Comparison of ENCODE assay signal across 20 cellular contexts in the genomic region with DNA sequence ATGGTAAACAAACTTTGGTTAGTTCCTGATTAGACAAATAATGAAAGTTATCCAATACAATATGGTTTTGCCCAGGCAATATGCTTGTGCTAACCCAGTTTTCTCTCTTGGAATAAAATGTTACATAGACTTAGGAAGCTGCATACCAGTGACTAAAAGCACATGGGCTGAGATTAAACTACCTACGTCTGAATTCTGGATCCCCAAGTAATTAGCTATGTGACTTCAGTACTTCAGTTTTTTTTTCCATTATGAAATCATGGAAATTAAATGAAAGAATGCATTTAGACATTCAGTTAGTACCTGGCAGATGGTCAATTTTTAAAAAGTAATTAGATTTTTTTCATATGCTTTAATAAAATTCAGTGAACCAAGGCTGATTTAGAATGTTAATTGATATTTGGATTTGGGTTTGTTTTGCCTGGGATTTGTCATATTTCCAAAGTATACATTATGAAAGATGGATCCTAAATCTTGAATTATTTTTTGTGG.
A peak's percentile ranks its signal among the peaks of the same experiment; 100 is the strongest.
DNase-seq lines count a peak whose midpoint lies in the region; ATAC-seq and TF ChIP-seq lines count a peak whose summit lies in the region.
"Had no signal": no experiment of that assay in that cellular context is flagged by ENCODE, and none has a peak within 500 bp of the region (broad histone marks: within the 10 kb centered on the region; RNA-seq: fewer than 3 reads in every experiment).

No MANE protein-coding gene starts in this region.

- H3K36me3 Mint-ChIP-seq in stimulated activated naive B cell treated with anti-CD40 and anti-IgM and Interleukin-4, amounts not matched to agents 10 μg/mL and 1 μg/mL and 100 μg/mL, for 72 hours: no peaks in the 10 kb centered on the region
- H3K36me3 Mint-ChIP-seq: CD4-positive, CD25-positive, alpha-beta regulatory T cell; CD8-positive, alpha-beta T cell had no signal

- peak; percentile 6 for DNase-seq in NCI-H2171 treated with DMSO at 0.1 percent for 48 hours (lab: John Stamatoyannopoulos, UW)
- no peak for DNase-seq in NCI-H2171 (lab: John Stamatoyannopoulos, UW)
- peak; percentile 9 for DNase-seq in NCI-H69 (lab: John Stamatoyannopoulos, UW)
- DNase-seq in retinal pigment epithelial cell (ENCODE audit: low read depth): peak; percentile 66
- no peak for DNase-seq in stimulated activated naive B cell treated with anti-CD40 and anti-IgM and Interleukin-4, amounts not matched to agents 10 μg/mL and 1 μg/mL and 100 μg/mL, for 72 hours
- DNase-seq in superior temporal gyrus (ENCODE audit: extremely low spot score): no peak
- DNase-seq: Caco-2; CD4-positive, CD25-positive, alpha-beta regulatory T cell; CD8-positive, alpha-beta T cell; DMS 273 treated with DMSO at 0.1 percent for 48 hours; DMS79; EL; GDM1; GOT3; HFFc6 had no signal

- H3K4me3 Mint-ChIP-seq in stimulated activated naive B cell treated with anti-CD40 and anti-IgM and Interleukin-4, amounts not matched to agents 10 μg/mL and 1 μg/mL and 100 μg/mL, for 72 hours: no peak overlapping the region
- H3K4me3 Mint-ChIP-seq: B cell; CD4-positive, CD25-positive, alpha-beta regulatory T cell; CD8-positive, alpha-beta T cell; HFFc6 had no signal

- H3K4me3 ChIP-seq in retinal pigment epithelial cell (ENCODE audit: low read length): no peak overlapping the region
- H3K4me3 ChIP-seq: BLaER1, HAP-1 had no signal

- peaks cover 0 to 5% of the 10 kb centered on the region in 2 donors for H3K27me3 Mint-ChIP-seq in stimulated activated naive B cell treated with anti-CD40 and anti-IgM and Interleukin-4, amounts not matched to agents 10 μg/mL and 1 μg/mL and 100 μg/mL, for 72 hours
- H3K27me3 Mint-ChIP-seq: CD4-positive, CD25-positive, alpha-beta regulatory T cell had no signal

- no peak for TF ChIP-seq CTCF in retinal pigment epithelial cell (conservative IDR thresholded peaks at IDR 0.05; ENCODE audit: low read depth, low read length)

- no peaks in the 10 kb centered on the region for H3K9me3 Mint-ChIP-seq in stimulated activated naive B cell treated with anti-CD40 and anti-IgM and Interleukin-4, amounts not matched to agents 10 μg/mL and 1 μg/mL and 100 μg/mL, for 72 hours
- H3K9me3 Mint-ChIP-seq: CD8-positive, alpha-beta T cell had no signal

- ATAC-seq in SK-N-SH treated with all-trans-retinoic acid at 6 μM for 48 hours: no peak
- no peak for ATAC-seq in stimulated activated naive B cell treated with anti-CD40 and anti-IgM and Interleukin-4, amounts not matched to agents 10 μg/mL and 1 μg/mL and 100 μg/mL, for 72 hours (replicated peaks)
- ATAC-seq in GM18519 (IDR thresholded peaks at IDR 0.05; ENCODE audit: low FRiP score, unreplicated experiment): no peak
- ATAC-seq: CD8-positive, alpha-beta T cell had no signal

- H3K27ac Mint-ChIP-seq in stimulated activated naive B cell treated with anti-CD40 and anti-IgM and Interleukin-4, amounts not matched to agents 10 μg/mL and 1 μg/mL and 100 μg/mL, for 72 hours: no peak overlapping the region
- H3K27ac Mint-ChIP-seq: B cell; CD4-positive, CD25-positive, alpha-beta regulatory T cell; CD8-positive, alpha-beta T cell; HFFc6 had no signal

- H3K4me1 Mint-ChIP-seq in stimulated activated naive B cell treated with anti-CD40 and anti-IgM and Interleukin-4, amounts not matched to agents 10 μg/mL and 1 μg/mL and 100 μg/mL, for 72 hours: no peaks in the 10 kb centered on the region
- H3K4me1 Mint-ChIP-seq: B cell; CD4-positive, CD25-positive, alpha-beta regulatory T cell had no signal

TF ChIP-seq in SK-N-SH treated with all-trans-retinoic acid at 6 μM for 48 hours, 23 proteins besides CTCF, POLR2A, EP300 and RAD21:
- TF ChIP-seq ARNTL (CRISPR knock-in tag; IDR thresholded peaks at IDR 0.05; ENCODE audit: borderline replicate concordance, low read depth): no peak
- TF ChIP-seq ISL1 (CRISPR knock-in tag; IDR thresholded peaks at IDR 0.05): peak; percentile 91
- TF ChIP-seq TCF4 (CRISPR knock-in tag; IDR thresholded peaks at IDR 0.05; ENCODE audit: borderline replicate concordance): 0 out of 2 replicates have a peak, but pooled peaks have one; percentile 16
- TF ChIP-seq CREB5 (CRISPR knock-in tag; IDR thresholded peaks at IDR 0.05; ENCODE audit: low read depth): peak; percentile 51; the same call in 1 of the 2 replicates
- TF ChIP-seq OSR1 (CRISPR knock-in tag; IDR thresholded peaks at IDR 0.05): no peak
- no peak for TF ChIP-seq ZNF8 (CRISPR knock-in tag; IDR thresholded peaks at IDR 0.05)

Comparison
In these comparisons a context has a peak if more than half of its experiments do, and no peak if none do; other contexts are left out.
1. DNase-seq: peak in NCI-H2171 treated with DMSO at 0.1 percent for 48 hours (single experiment), NCI-H69 (single experiment) and retinal pigment epithelial cell (single experiment); none in NCI-H2171 (single experiment), stimulated activated naive B cell treated with anti-CD40 and anti-IgM and Interleukin-4, amounts not matched to agents 10 μg/mL and 1 μg/mL and 100 μg/mL, for 72 hours (single experiment) and superior temporal gyrus (single experiment).